ENCODE assay signal across 1 cellular context in genomic region chr20:33687993-33688937, GRCh38.
TF ChIP-seq lines count a peak whose summit lies in the region.

No MANE protein-coding gene starts in this region.

TF ChIP-seq in endothelial cell of umbilical vein, 7 proteins besides CTCF, POLR2A, EP300 and RAD21:
- TF ChIP-seq JUN (IDR thresholded peaks at IDR 0.05; ENCODE audit: borderline replicate concordance, insufficient read depth, insufficient read length, low read depth), result no peak
- no peak for TF ChIP-seq GATA2 (IDR thresholded peaks at IDR 0.05; ENCODE audit: insufficient read depth, insufficient read length, low read depth, low read length)
- TF ChIP-seq MAX (IDR thresholded peaks at IDR 0.05; ENCODE audit: insufficient read depth, insufficient read length), result no peak
- TF ChIP-seq MYC (IDR thresholded peaks at IDR 0.05; ENCODE audit: low read depth, low read length), result no peak
- TF ChIP-seq FOS (IDR thresholded peaks at IDR 0.05; ENCODE audit: borderline replicate concordance, insufficient read depth, low read length), result no peak
- no peak for TF ChIP-seq EZH2 (IDR thresholded peaks at IDR 0.05; ENCODE audit: borderline replicate concordance, low read depth, low read length, severe bottlenecking)
- TF ChIP-seq POLR2AphosphoS5 (IDR thresholded peaks at IDR 0.05; ENCODE audit: insufficient read depth, low read depth, low read length), result no peak
